ENCODE assay signal across 2 cellular contexts in the genomic region with DNA sequence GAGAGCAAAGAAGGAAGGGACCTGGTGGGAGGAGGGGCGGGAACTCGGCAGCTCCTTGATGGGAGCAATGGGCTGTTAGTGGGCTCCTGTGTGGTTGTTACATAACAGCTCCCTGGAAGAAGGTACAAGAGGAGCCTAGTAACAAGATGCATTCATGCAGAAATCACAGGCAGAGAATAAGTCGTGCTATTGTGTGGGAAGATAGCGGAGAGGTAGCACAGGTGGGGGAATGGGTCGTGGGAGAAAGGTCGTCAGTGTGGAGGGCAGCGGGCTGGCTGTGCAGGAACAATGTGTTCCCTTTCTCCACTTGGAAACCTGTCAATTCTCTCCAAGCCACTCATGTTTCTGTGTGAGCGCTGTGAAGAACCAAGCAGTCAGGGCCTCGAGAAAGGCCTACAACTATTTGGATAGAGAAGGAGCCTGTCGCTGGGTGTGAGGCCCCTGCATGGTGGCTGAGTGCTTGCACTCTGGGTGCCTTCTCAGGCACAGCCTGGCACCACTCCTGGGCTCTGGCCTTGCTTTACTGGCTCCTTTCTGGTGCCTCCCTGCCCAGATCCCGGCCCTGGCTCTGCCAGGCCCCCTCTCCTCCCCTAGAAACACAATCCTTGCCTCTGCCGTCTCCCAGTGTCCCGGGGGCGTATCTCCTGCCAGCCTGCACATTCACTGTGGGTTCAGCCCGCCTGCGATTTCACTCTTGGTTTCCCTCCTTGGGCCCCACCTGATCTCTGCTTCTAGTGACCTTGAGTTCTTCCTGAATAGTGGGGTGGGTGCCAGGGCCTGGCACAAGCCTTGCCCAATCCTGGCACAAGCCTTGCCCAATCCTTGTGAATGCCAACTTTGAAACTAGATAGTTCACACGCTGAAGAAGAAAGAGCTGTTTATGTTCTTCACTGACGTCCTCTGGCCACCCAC.
TF ChIP-seq lines count a peak whose summit lies in the region.

No MANE protein-coding gene starts in this region.

TF ChIP-seq in WTC11, 78 proteins besides CTCF, POLR2A, EP300 and RAD21 (continued from another document and continues in another):
- TF ChIP-seq, protein P1, sequence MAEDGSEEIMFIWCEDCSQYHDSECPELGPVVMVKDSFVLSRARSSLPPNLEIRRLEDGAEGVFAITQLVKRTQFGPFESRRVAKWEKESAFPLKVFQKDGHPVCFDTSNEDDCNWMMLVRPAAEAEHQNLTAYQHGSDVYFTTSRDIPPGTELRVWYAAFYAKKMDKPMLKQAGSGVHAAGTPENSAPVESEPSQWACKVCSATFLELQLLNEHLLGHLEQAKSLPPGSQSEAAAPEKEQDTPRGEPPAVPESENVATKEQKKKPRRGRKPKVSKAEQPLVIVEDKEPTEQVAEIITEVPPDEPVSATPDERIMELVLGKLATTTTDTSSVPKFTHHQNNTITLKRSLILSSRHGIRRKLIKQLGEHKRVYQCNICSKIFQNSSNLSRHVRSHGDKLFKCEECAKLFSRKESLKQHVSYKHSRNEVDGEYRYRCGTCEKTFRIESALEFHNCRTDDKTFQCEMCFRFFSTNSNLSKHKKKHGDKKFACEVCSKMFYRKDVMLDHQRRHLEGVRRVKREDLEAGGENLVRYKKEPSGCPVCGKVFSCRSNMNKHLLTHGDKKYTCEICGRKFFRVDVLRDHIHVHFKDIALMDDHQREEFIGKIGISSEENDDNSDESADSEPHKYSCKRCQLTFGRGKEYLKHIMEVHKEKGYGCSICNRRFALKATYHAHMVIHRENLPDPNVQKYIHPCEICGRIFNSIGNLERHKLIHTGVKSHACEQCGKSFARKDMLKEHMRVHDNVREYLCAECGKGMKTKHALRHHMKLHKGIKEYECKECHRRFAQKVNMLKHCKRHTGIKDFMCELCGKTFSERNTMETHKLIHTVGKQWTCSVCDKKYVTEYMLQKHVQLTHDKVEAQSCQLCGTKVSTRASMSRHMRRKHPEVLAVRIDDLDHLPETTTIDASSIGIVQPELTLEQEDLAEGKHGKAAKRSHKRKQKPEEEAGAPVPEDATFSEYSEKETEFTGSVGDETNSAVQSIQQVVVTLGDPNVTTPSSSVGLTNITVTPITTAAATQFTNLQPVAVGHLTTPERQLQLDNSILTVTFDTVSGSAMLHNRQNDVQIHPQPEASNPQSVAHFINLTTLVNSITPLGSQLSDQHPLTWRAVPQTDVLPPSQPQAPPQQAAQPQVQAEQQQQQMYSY (CRISPR knock-in tag; IDR thresholded peaks at IDR 0.05) = no peak
- no peak for TF ChIP-seq RELA (CRISPR knock-in tag; IDR thresholded peaks at IDR 0.05; ENCODE audit: borderline replicate concordance)
- TF ChIP-seq, protein P2, sequence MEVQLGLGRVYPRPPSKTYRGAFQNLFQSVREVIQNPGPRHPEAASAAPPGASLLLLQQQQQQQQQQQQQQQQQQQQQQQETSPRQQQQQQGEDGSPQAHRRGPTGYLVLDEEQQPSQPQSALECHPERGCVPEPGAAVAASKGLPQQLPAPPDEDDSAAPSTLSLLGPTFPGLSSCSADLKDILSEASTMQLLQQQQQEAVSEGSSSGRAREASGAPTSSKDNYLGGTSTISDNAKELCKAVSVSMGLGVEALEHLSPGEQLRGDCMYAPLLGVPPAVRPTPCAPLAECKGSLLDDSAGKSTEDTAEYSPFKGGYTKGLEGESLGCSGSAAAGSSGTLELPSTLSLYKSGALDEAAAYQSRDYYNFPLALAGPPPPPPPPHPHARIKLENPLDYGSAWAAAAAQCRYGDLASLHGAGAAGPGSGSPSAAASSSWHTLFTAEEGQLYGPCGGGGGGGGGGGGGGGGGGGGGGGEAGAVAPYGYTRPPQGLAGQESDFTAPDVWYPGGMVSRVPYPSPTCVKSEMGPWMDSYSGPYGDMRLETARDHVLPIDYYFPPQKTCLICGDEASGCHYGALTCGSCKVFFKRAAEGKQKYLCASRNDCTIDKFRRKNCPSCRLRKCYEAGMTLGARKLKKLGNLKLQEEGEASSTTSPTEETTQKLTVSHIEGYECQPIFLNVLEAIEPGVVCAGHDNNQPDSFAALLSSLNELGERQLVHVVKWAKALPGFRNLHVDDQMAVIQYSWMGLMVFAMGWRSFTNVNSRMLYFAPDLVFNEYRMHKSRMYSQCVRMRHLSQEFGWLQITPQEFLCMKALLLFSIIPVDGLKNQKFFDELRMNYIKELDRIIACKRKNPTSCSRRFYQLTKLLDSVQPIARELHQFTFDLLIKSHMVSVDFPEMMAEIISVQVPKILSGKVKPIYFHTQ (CRISPR knock-in tag; IDR thresholded peaks at IDR 0.05) = no peak
- TF ChIP-seq, protein P3, sequence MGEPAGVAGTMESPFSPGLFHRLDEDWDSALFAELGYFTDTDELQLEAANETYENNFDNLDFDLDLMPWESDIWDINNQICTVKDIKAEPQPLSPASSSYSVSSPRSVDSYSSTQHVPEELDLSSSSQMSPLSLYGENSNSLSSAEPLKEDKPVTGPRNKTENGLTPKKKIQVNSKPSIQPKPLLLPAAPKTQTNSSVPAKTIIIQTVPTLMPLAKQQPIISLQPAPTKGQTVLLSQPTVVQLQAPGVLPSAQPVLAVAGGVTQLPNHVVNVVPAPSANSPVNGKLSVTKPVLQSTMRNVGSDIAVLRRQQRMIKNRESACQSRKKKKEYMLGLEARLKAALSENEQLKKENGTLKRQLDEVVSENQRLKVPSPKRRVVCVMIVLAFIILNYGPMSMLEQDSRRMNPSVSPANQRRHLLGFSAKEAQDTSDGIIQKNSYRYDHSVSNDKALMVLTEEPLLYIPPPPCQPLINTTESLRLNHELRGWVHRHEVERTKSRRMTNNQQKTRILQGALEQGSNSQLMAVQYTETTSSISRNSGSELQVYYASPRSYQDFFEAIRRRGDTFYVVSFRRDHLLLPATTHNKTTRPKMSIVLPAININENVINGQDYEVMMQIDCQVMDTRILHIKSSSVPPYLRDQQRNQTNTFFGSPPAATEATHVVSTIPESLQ (CRISPR knock-in tag; IDR thresholded peaks at IDR 0.05) = no peak
- TF ChIP-seq, protein P4, sequence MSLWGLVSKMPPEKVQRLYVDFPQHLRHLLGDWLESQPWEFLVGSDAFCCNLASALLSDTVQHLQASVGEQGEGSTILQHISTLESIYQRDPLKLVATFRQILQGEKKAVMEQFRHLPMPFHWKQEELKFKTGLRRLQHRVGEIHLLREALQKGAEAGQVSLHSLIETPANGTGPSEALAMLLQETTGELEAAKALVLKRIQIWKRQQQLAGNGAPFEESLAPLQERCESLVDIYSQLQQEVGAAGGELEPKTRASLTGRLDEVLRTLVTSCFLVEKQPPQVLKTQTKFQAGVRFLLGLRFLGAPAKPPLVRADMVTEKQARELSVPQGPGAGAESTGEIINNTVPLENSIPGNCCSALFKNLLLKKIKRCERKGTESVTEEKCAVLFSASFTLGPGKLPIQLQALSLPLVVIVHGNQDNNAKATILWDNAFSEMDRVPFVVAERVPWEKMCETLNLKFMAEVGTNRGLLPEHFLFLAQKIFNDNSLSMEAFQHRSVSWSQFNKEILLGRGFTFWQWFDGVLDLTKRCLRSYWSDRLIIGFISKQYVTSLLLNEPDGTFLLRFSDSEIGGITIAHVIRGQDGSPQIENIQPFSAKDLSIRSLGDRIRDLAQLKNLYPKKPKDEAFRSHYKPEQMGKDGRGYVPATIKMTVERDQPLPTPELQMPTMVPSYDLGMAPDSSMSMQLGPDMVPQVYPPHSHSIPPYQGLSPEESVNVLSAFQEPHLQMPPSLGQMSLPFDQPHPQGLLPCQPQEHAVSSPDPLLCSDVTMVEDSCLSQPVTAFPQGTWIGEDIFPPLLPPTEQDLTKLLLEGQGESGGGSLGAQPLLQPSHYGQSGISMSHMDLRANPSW (CRISPR knock-in tag; conservative IDR thresholded peaks at IDR 0.05; ENCODE audit: low read depth) = no peak
- no peak for TF ChIP-seq FOXJ3 (CRISPR knock-in tag; IDR thresholded peaks at IDR 0.05; ENCODE audit: borderline replicate concordance)
- TF ChIP-seq, protein P5, sequence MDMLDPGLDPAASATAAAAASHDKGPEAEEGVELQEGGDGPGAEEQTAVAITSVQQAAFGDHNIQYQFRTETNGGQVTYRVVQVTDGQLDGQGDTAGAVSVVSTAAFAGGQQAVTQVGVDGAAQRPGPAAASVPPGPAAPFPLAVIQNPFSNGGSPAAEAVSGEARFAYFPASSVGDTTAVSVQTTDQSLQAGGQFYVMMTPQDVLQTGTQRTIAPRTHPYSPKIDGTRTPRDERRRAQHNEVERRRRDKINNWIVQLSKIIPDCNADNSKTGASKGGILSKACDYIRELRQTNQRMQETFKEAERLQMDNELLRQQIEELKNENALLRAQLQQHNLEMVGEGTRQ (CRISPR knock-in tag; IDR thresholded peaks at IDR 0.05) = no peak

TF ChIP-seq in neural cell, 6 proteins besides CTCF, POLR2A, EP300 and RAD21 (continued from another document):
- no peak for TF ChIP-seq SMC3 (conservative IDR thresholded peaks at IDR 0.05; ENCODE audit: poor library complexity)
- no peak for TF ChIP-seq TAF1 (IDR thresholded peaks at IDR 0.05; ENCODE audit: low read depth)
